ENCODE assay signal across 25 cellular contexts in the genomic region with DNA sequence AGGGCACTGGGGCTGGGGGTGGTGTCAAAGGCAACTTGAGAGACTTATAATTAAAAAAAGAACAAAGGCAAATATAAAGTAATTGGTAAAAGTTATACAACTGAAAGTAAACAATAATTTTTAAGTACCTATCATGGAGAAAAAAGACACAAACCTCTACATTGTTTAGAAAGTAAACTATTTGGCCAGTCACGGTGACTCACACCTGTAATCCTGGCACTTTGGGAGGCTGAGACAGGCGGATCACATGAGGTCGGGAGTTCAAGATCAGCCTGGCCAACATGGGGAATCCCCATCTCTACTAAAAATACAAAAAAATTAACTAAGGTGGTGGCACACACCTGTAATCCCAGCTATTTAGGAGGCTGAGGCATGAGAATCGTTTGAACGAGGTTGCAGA. TPM values are rescaled to one million over a fixed set of nuclear protein-coding genes. Genes with fewer than 3 reads are reported as not detected.
"Had no signal": no experiment of that assay in that cellular context is flagged by ENCODE, and none has a peak within 500 bp of the region (broad histone marks: within the 10 kb centered on the region; RNA-seq: fewer than 3 reads in every experiment).

No MANE protein-coding gene starts in this region.

- H3K36me3 ChIP-seq: SJSA1 had no signal

- FAIRE-seq: RCC 7860 had no signal

- ATAC-seq: activated CD4-positive, CD25-positive, alpha-beta regulatory T cell treated with anti-CD3 and anti-CD28 coated beads, Interleukin-2, amount 50 U/mL, for 24 hours; activated CD8-positive, alpha-beta T cell treated with anti-CD3 and anti-CD28 coated beads for 36 hours; activated T-cell treated with anti-CD3 and anti-CD28 coated beads, Interleukin-2, amount 50 U/mL, for 72 hours; SK-N-SH treated with all-trans-retinoic acid at 6 μM for 48 hours had no signal

- H3K9me3 ChIP-seq: SJSA1 had no signal

- H3K4me3 ChIP-seq: SJSA1 had no signal

- DNase-seq: activated CD4-positive, alpha-beta T cell treated with anti-CD3 and anti-CD28 coated beads for 4 hours; activated CD8-positive, alpha-beta memory T cell treated with anti-CD3 and anti-CD28 coated beads, Interleukin-2, amount 50 U/mL, for 4 hours; activated CD8-positive, alpha-beta T cell treated with anti-CD3 and anti-CD28 coated beads for 36 hours; activated gamma-delta T cell treated with Interleukin-2 at 50 U/mL for 16 hours; activated naive CD4-positive, alpha-beta T cell treated with anti-CD3 and anti-CD28 coated beads, Interleukin-2, amount 10 ng/mL, durations not matched to agents 7 days and 5 days; activated naive CD8-positive, alpha-beta T cell treated with anti-CD3 and anti-CD28 coated beads for 36 hours; activated T-cell treated with anti-CD3 and anti-CD28 coated beads, Interleukin-2, amount 50 U/mL, for 72 hours; central memory CD4-positive, alpha-beta T cell; NCI-H1105 treated with DMSO at 0.1 percent for 48 hours; NCI-H146; NCI-H187 treated with DMSO at 0.1 percent for 48 hours; NCI-H2171; NCI-H226; NCI-H510A treated with DMSO at 0.1 percent for 48 hours; NCI-H69; NK-92 treated with Interleukin-12 subunit alpha and Interleukin-12 subunit beta, amount 100 ng/mL, for 24 hours; SHP77; SW 1271 had no signal

- H3K27me3 ChIP-seq: SJSA1 had no signal

- H3K27ac ChIP-seq: SJSA1 had no signal

RNA-seq across cellular contexts. Expression of a gene that starts 35.1 kb away (rescaled TPM):
- total RNA-seq: activated CD8-positive, alpha-beta T cell treated with anti-CD3 and anti-CD28 coated beads for 36 hours; activated naive CD8-positive, alpha-beta T cell treated with anti-CD3 and anti-CD28 coated beads for 36 hours; activated T-helper 2 cell treated with anti-CD3 and anti-CD28 coated beads, Interferon-gamma antibody, Interleukin-2, Interleukin-4, amounts not matched to agents 10 μg/mL and 5 μg/mL and 100 μg/mL, durations not matched to agents 14 hours and 24 hours and 36 hours; chondrocyte; SJSA1; T-helper 1 cell treated with Interleukin-12 subunit alpha and Interleukin-12 subunit beta and Interleukin-4 antibody, amounts not matched to agents 30 ng/mL and 1 ng/mL, for 36 hours had no signal
